In genomic region chr1:60388092-60388987, GRCh38 we compare ENCODE assay signal across 16 cellular contexts.
A peak's percentile ranks its signal among the peaks of the same experiment; 100 is the strongest.
DNase-seq lines count a peak whose midpoint lies in the region; ATAC-seq, FAIRE-seq and TF ChIP-seq lines count a peak whose summit lies in the region.
"Had no signal": no experiment of that assay in that cellular context is flagged by ENCODE, and none has a peak within 500 bp of the region (broad histone marks: within the 10 kb centered on the region; RNA-seq: fewer than 3 reads in every experiment).

No MANE protein-coding gene starts in this region.

- TF ChIP-seq CTCF in gastroesophageal sphincter (IDR thresholded peaks at IDR 0.05) (no peak), left lung (IDR thresholded peaks at IDR 0.05) (no peak)

- no peak overlapping the region for H3K27ac ChIP-seq in gastroesophageal sphincter
- H3K27ac ChIP-seq in small intestine (ENCODE audit: low read depth in 1 of 2, low read length in 1 of 2): no peak overlapping the region
- no peak overlapping the region for H3K27ac ChIP-seq in left lung
- H3K27ac ChIP-seq: parathyroid adenoma, SK-N-MC, transverse colon had no signal

- H3K4me1 ChIP-seq in gastroesophageal sphincter (no peaks in the 10 kb centered on the region), small intestine (ENCODE audit: control insufficient read depth in 2 of 2, insufficient read depth in 1 of 2, low read depth in 1 of 2, low read length in 1 of 2) (no peaks in the 10 kb centered on the region), left lung (no peaks in the 10 kb centered on the region)
- H3K4me1 ChIP-seq: parathyroid adenoma, transverse colon had no signal

- H3K36me3 ChIP-seq in gastroesophageal sphincter: no peaks in the 10 kb centered on the region
- no peaks in the 10 kb centered on the region for H3K36me3 ChIP-seq in small intestine (ENCODE audit: control insufficient read depth in 2 of 2, insufficient read depth in 2 of 2, low read length in 2 of 2)
- H3K36me3 ChIP-seq in left lung: no peaks in the 10 kb centered on the region
- H3K36me3 ChIP-seq: transverse colon had no signal

- DNase-seq in DMS153 (lab: John Stamatoyannopoulos, UW) (peak; percentile 60), NCI-H1417 treated with DMSO at 0.1 percent for 48 hours (lab: John Stamatoyannopoulos, UW) (peak; percentile 5), NCI-H748 treated with DMSO at 0.1 percent for 48 hours (lab: John Stamatoyannopoulos, UW) (peak; percentile 33), small intestine (no peak), left lung (no peak), anterior cingulate cortex (lab: John Stamatoyannopoulos, UW) (no peak)
- DNase-seq: activated gamma-delta T cell, glutamatergic neuron, kidney, transverse colon had no signal

- H3K27me3 ChIP-seq in gastroesophageal sphincter (no peaks in the 10 kb centered on the region), small intestine (ENCODE audit: control insufficient read depth in 2 of 2, insufficient read depth in 2 of 2, low read length in 2 of 2) (no peaks in the 10 kb centered on the region), left lung (no peaks in the 10 kb centered on the region)
- H3K27me3 ChIP-seq: transverse colon had no signal

- ATAC-seq in gastroesophageal sphincter (peak; percentile 25), HG02981 (IDR thresholded peaks at IDR 0.05; ENCODE audit: unreplicated experiment) (no peak), left lung (no peak)
- ATAC-seq: GM12878 had no signal

- H3K4me3 ChIP-seq in gastroesophageal sphincter (no peak overlapping the region), small intestine (ENCODE audit: low read depth in 1 of 2, low read length in 2 of 2) (no peak overlapping the region), left lung (no peak overlapping the region)
- H3K4me3 ChIP-seq: GM12878, SK-N-MC, transverse colon had no signal

- 39 to 42% methylated on average over 2 to 6 of the region's 7 CpGs for WGBS in gastroesophageal sphincter (ENCODE audit: low coverage in 1 of 2), 2 donors
- 57 to 72% (median 69%) methylated on average over 7 of the region's 7 CpGs for WGBS in small intestine, 3 donors

- TF ChIP-seq POLR2A in gastroesophageal sphincter (IDR thresholded peaks at IDR 0.05): no peak

- intact Hi-C loops in left lung (cut with DNase I): no loop called here

- H3K9me3 ChIP-seq in gastroesophageal sphincter (peaks cover 0 to 4% (median 0%) of the 10 kb centered on the region in 3 donors), small intestine (ENCODE audit: control insufficient read depth, low read depth) (no peaks in the 10 kb centered on the region), left lung (no peaks in the 10 kb centered on the region)
- H3K9me3 ChIP-seq: transverse colon had no signal

- no peak for FAIRE-seq in small intestine (lab: Jason Lieb, UNC)
- FAIRE-seq: GM12878, HTR-8/SVneo, kidney had no signal

- TF ChIP-seq EP300 in gastroesophageal sphincter (IDR thresholded peaks at IDR 0.05): no peak

Comparison
In these comparisons a context has a peak if more than half of its experiments do, and no peak if none do; other contexts are left out.
1. DNase-seq: peak in DMS153 (single experiment), NCI-H1417 treated with DMSO at 0.1 percent for 48 hours (single experiment) and NCI-H748 treated with DMSO at 0.1 percent for 48 hours (single experiment); none in small intestine (single experiment), left lung (0 of 2) and anterior cingulate cortex (0 of 58).